Comparison of ENCODE assay signal across 29 cellular contexts in the genomic region with DNA sequence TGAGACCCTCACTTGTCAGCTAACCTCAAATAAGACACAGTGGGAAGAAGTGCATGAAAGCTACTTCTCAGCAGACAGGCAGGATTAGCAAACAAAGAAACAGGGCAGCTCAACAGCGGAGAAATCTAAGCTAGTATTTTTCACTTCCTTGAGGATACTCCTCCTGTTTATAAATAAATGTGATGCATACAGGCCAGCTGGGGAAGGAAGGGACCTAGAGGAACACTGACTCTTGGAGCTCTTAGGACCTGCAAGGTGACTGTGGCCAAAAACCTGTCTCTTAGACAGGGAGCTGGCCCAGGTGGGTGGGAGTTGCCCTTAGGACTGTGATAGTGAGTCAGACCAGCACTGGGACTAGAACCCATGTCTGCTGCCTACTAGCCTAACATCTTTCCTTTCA. TPM values are rescaled to one million over a fixed set of nuclear protein-coding genes. Genes with fewer than 3 reads are reported as not detected.
"Had no signal": no experiment of that assay in that cellular context is flagged by ENCODE, and none has a peak within 500 bp of the region (broad histone marks: within the 10 kb centered on the region; RNA-seq: fewer than 3 reads in every experiment).

No MANE protein-coding gene starts in this region.

- H3K27ac ChIP-seq: adrenal gland, breast epithelium, Peyer's patch, RWPE1 had no signal

- DNase-seq: activated CD4-positive, alpha-beta memory T cell treated with anti-CD3 and anti-CD28 coated beads, Interleukin-2, amount 10 ng/mL, durations not matched to agents 7 days and 5 days; activated CD4-positive, alpha-beta T cell treated with anti-CD3 and anti-CD28 coated beads, Interleukin-2, amount 50 U/mL, for 1 hour; activated CD4-positive, CD25-positive, alpha-beta regulatory T cell; activated gamma-delta T cell treated with Interleukin-2 at 50 U/mL for 16 hours; activated naive CD4-positive, alpha-beta T cell treated with anti-CD3 and anti-CD28 coated beads, Interleukin-2, amount 50 U/mL, for 16 hours; activated naive CD8-positive, alpha-beta T cell treated with anti-CD3 and anti-CD28 coated beads, Interleukin-2, amount 10 ng/mL, durations not matched to agents 7 days and 5 days; activated T-cell treated with anti-CD3 and anti-CD28 coated beads, Interleukin-2, amount 50 U/mL, for 72 hours; anterior cingulate cortex; central memory CD4-positive, alpha-beta T cell; KG1; NCI-H1048; NCI-H146; NCI-H187 treated with DMSO at 0.1 percent for 48 hours; NCI-H2081 treated with DMSO at 0.1 percent for 48 hours; NCI-H226; NCI-H526; NCI-H774; NK-92 treated with Interleukin-12 subunit alpha and Interleukin-12 subunit beta, amount 100 ng/mL, for 24 hours; Peyer's patch; SHP77; T-cell; T-helper 2 cell; T1000 had no signal

- H3K36me3 Mint-ChIP-seq: activated naive CD8-positive, alpha-beta T cell treated with anti-CD3 and anti-CD28 coated beads, Interleukin-2, amount 10 ng/mL, durations not matched to agents 7 days and 5 days; IgD-negative memory B cell; T-cell had no signal

- ATAC-seq: activated T-cell treated with anti-CD3 and anti-CD28 coated beads, Interleukin-2, amount 50 U/mL, for 72 hours; T-cell had no signal

- H3K9me3 Mint-ChIP-seq: activated CD4-positive, alpha-beta memory T cell treated with anti-CD3 and anti-CD28 coated beads, Interleukin-2, amount 10 ng/mL, durations not matched to agents 7 days and 5 days; activated naive CD8-positive, alpha-beta T cell treated with anti-CD3 and anti-CD28 coated beads, Interleukin-2, amount 10 ng/mL, durations not matched to agents 7 days and 5 days; activated T-cell treated with anti-CD3 and anti-CD28 coated beads, Interleukin-2, amount 50 U/mL, for 72 hours; activated T-helper 2 cell treated with anti-CD3 and anti-CD28 coated beads, Interferon-gamma antibody, Interleukin-2, Interleukin-4, amounts not matched to agents 10 μg/mL and 5 μg/mL and 100 μg/mL, durations not matched to agents 14 hours and 24 hours and 36 hours; IgD-negative memory B cell; T-cell had no signal

- H3K9me3 ChIP-seq: adrenal gland, Peyer's patch had no signal

- H3K4me3 ChIP-seq: adrenal gland, breast epithelium, Peyer's patch had no signal

- H3K36me3 ChIP-seq: adrenal gland, breast epithelium, Peyer's patch had no signal

- H3K4me3 Mint-ChIP-seq: activated CD4-positive, alpha-beta memory T cell treated with anti-CD3 and anti-CD28 coated beads, Interleukin-2, amount 10 ng/mL, durations not matched to agents 7 days and 5 days; activated naive CD8-positive, alpha-beta T cell treated with anti-CD3 and anti-CD28 coated beads, Interleukin-2, amount 10 ng/mL, durations not matched to agents 7 days and 5 days; activated T-cell treated with anti-CD3 and anti-CD28 coated beads, Interleukin-2, amount 50 U/mL, for 72 hours; IgD-negative memory B cell; T-cell had no signal

- H3K27ac Mint-ChIP-seq: activated CD4-positive, alpha-beta memory T cell treated with anti-CD3 and anti-CD28 coated beads, Interleukin-2, amount 10 ng/mL, durations not matched to agents 7 days and 5 days; activated naive CD8-positive, alpha-beta T cell treated with anti-CD3 and anti-CD28 coated beads, Interleukin-2, amount 10 ng/mL, durations not matched to agents 7 days and 5 days; activated T-cell treated with anti-CD3 and anti-CD28 coated beads, Interleukin-2, amount 50 U/mL, for 72 hours; activated T-helper 2 cell treated with anti-CD3 and anti-CD28 coated beads, Interferon-gamma antibody, Interleukin-2, Interleukin-4, amounts not matched to agents 10 μg/mL and 5 μg/mL and 100 μg/mL, durations not matched to agents 14 hours and 24 hours and 36 hours; IgD-negative memory B cell; T-cell had no signal

RNA-seq across cellular contexts. Expression of gene REEP1, which starts 4.8 kb away (rescaled TPM):
- total RNA-seq: activated CD4-positive, alpha-beta memory T cell treated with anti-CD3 and anti-CD28 coated beads, Interleukin-2, amount 10 ng/mL, durations not matched to agents 7 days and 5 days; NCI-H460 had no signal
- polyA plus RNA-seq: IgD-negative memory B cell had no signal
